ENCODE assay signal across 20 cellular contexts in genomic region chr4:83753260-83753659, GRCh38.
DNase-seq lines count a peak whose midpoint lies in the region; ATAC-seq, FAIRE-seq and TF ChIP-seq lines count a peak whose summit lies in the region.
"Had no signal": no experiment of that assay in that cellular context is flagged by ENCODE, and none has a peak within 500 bp of the region (broad histone marks: within the 10 kb centered on the region; RNA-seq: fewer than 3 reads in every experiment).

No MANE protein-coding gene starts in this region.

- no peaks in the 10 kb centered on the region for H3K27me3 ChIP-seq in HepG2 (ENCODE audit: control insufficient read depth in 1 of 2, insufficient read depth in 2 of 2, low read length in 2 of 2)
- H3K27me3 ChIP-seq in right lobe of liver = no peaks in the 10 kb centered on the region
- no peaks in the 10 kb centered on the region for H3K27me3 ChIP-seq in foreskin keratinocyte
- H3K27me3 ChIP-seq in CD8-positive, alpha-beta T cell (ENCODE audit: insufficient read depth, low read length) = no peaks in the 10 kb centered on the region

- no peaks in the 10 kb centered on the region for H3K4me1 Mint-ChIP-seq in WTC11
- no peaks in the 10 kb centered on the region for H3K4me1 Mint-ChIP-seq in type B pancreatic cell (ENCODE audit: unreplicated experiment)
- H3K4me1 Mint-ChIP-seq in stimulated activated effector memory CD8-positive, alpha-beta T cell treated with anti-CD3 and anti-CD28 coated beads, Interleukin-12 subunit alpha, Interleukin-12 subunit beta, amount 100 ng/mL, for 72 hours = no peaks in the 10 kb centered on the region
- H3K4me1 Mint-ChIP-seq in CD8-positive, alpha-beta T cell (ENCODE audit: low read depth) = no peaks in the 10 kb centered on the region
- H3K4me1 Mint-ChIP-seq: CD4-positive, CD25-positive, alpha-beta regulatory T cell had no signal

- H3K36me3 ChIP-seq in HepG2 (replicated peaks in 1 of 2; ENCODE audit: control insufficient read depth in 1 of 2, insufficient read depth in 2 of 2, low read length in 2 of 2) = no peaks in the 10 kb centered on the region
- no peaks in the 10 kb centered on the region for H3K36me3 ChIP-seq in right lobe of liver
- H3K36me3 ChIP-seq in CD8-positive, alpha-beta T cell (ENCODE audit: insufficient read depth, low read length) = no peaks in the 10 kb centered on the region
- H3K36me3 ChIP-seq: SJCRH30 had no signal

- H3K4me2 ChIP-seq in HepG2 (ENCODE audit: low read depth, low read length) = no peak overlapping the region

- H3K27ac Mint-ChIP-seq in WTC11 = no peak overlapping the region
- H3K27ac Mint-ChIP-seq in type B pancreatic cell = no peak overlapping the region
- H3K27ac Mint-ChIP-seq in stimulated activated effector memory CD8-positive, alpha-beta T cell treated with anti-CD3 and anti-CD28 coated beads, Interleukin-12 subunit alpha, Interleukin-12 subunit beta, amount 100 ng/mL, for 72 hours = no peak overlapping the region
- no peak overlapping the region for H3K27ac Mint-ChIP-seq in CD8-positive, alpha-beta T cell
- H3K27ac Mint-ChIP-seq: CD4-positive, CD25-positive, alpha-beta regulatory T cell had no signal

- intact Hi-C loops in HepG2 (cut with micrococcal nuclease; ENCODE audit: unreplicated experiment) (no loop called here), right lobe of liver (cut with DNase I) (no loop called here)
- intact Hi-C loops in CD8-positive, alpha-beta T cell (cut with DNase I, micrococcal nuclease) = no loop called here

- TF ChIP-seq RAD21 in HepG2 (CRISPR knock-in tag; IDR thresholded peaks at IDR 0.05) = no peak

- ATAC-seq in HepG2 = no peak
- no peak for ATAC-seq in right lobe of liver
- peak; percentile 69 for ATAC-seq in WTC11
- ATAC-seq in foreskin keratinocyte = no peak
- ATAC-seq in stimulated activated effector memory CD8-positive, alpha-beta T cell treated with anti-CD3 and anti-CD28 coated beads, Interleukin-12 subunit alpha, Interleukin-12 subunit beta, amount 100 ng/mL, for 72 hours = no peak
- no peak for ATAC-seq in HG02623 (IDR thresholded peaks at IDR 0.05; ENCODE audit: unreplicated experiment)
- ATAC-seq in CD8-positive, alpha-beta T cell = no peak

- TF ChIP-seq POLR2A in HepG2 (IDR thresholded peaks at IDR 0.05; ENCODE audit: insufficient read depth in 1 of 2, low read depth in 2 of 2, low read length in 2 of 2) = no peak
- no peak for TF ChIP-seq POLR2A in right lobe of liver (IDR thresholded peaks at IDR 0.05)

- H3K27ac ChIP-seq in HepG2 (ENCODE audit: extremely low read length, insufficient read depth, low read length) (no peak overlapping the region), right lobe of liver (no peak overlapping the region), foreskin keratinocyte (no peak overlapping the region)
- H3K27ac ChIP-seq in CD8-positive, alpha-beta T cell (ENCODE audit: low read depth, low read length) = no peak overlapping the region
- H3K27ac ChIP-seq: GM23248, RWPE1, SJCRH30 had no signal

- H3K9ac ChIP-seq in HepG2 (ENCODE audit: insufficient read depth, low read depth, low read length) = no peak overlapping the region
- H3K9ac ChIP-seq: GM23248 had no signal

- H3K9me3 ChIP-seq in HepG2 (ENCODE audit: low read length) (no peaks in the 10 kb centered on the region), right lobe of liver (no peaks in the 10 kb centered on the region)
- H3K9me3 ChIP-seq in CD8-positive, alpha-beta T cell (ENCODE audit: low read length) = no peaks in the 10 kb centered on the region
- H3K9me3 ChIP-seq: SJCRH30 had no signal

- FAIRE-seq in HepG2 (lab: Jason Lieb, UNC) = no peak

- CTCF ChIA-PET in HepG2 (lab: Yijun Ruan, JAX; ENCODE audit: low intra/inter-chr PET ratio, low total read pairs) (no interaction called here), WTC11 (lab: Charles Lee) (interaction anchor here (0.6 to 1.0 kb wide), 22 partner anchors 9 to 698 kb away, joined by 3 to 17 read pairs (median 3); no protein-coding TSS in a partner anchor)
- CTCF ChIA-PET in CD8-positive, alpha-beta T cell (lab: Charles Lee) = no interaction called here

- no peak for TF ChIP-seq EP300 in HepG2 (IDR thresholded peaks at IDR 0.05; ENCODE audit: low read depth in 2 of 2, low read length in 2 of 2)
- TF ChIP-seq EP300 in HepG2 (CRISPR knock-in tag; IDR thresholded peaks at IDR 0.05; ENCODE audit: borderline replicate concordance) = no peak

- TF ChIP-seq CTCF in HepG2 (CRISPR knock-in tag; IDR thresholded peaks at IDR 0.05) (no peak), right lobe of liver (IDR thresholded peaks at IDR 0.05) (no peak), WTC11 (IDR thresholded peaks at IDR 0.05) (no peak), foreskin keratinocyte (conservative IDR thresholded peaks at IDR 0.05) (peak; percentile 15), type B pancreatic cell (conservative IDR thresholded peaks at IDR 0.05) (peak; percentile 17)
- TF ChIP-seq CTCF in CD8-positive, alpha-beta T cell (IDR thresholded peaks at IDR 0.05) = no peak

- in situ Hi-C loops in HepG2 (cut with HindIII; ENCODE audit: extremely low pct_ligation_motif_present, low pct_unique_long_range_greater_than_20kb) = loop anchor here (25.0 kb wide), 1 partner anchor 509 kb away; no protein-coding TSS in a partner anchor

- no peaks in the 10 kb centered on the region for H3K36me3 Mint-ChIP-seq in WTC11
- no peaks in the 10 kb centered on the region for H3K36me3 Mint-ChIP-seq in type B pancreatic cell
- H3K36me3 Mint-ChIP-seq in stimulated activated effector memory CD8-positive, alpha-beta T cell treated with anti-CD3 and anti-CD28 coated beads, Interleukin-12 subunit alpha, Interleukin-12 subunit beta, amount 100 ng/mL, for 72 hours = no peaks in the 10 kb centered on the region
- no peaks in the 10 kb centered on the region for H3K36me3 Mint-ChIP-seq in CD8-positive, alpha-beta T cell
- H3K36me3 Mint-ChIP-seq: CD4-positive, CD25-positive, alpha-beta regulatory T cell had no signal

- no peaks in the 10 kb centered on the region for H4K20me1 ChIP-seq in HepG2 (ENCODE audit: insufficient read depth, low read length)

- no peak overlapping the region for H3K4me3 Mint-ChIP-seq in WTC11
- H3K4me3 Mint-ChIP-seq in type B pancreatic cell = no peak overlapping the region
- no peak overlapping the region for H3K4me3 Mint-ChIP-seq in stimulated activated effector memory CD8-positive, alpha-beta T cell treated with anti-CD3 and anti-CD28 coated beads, Interleukin-12 subunit alpha, Interleukin-12 subunit beta, amount 100 ng/mL, for 72 hours
- H3K4me3 Mint-ChIP-seq in CD8-positive, alpha-beta T cell = no peak overlapping the region
- H3K4me3 Mint-ChIP-seq: CD4-positive, CD25-positive, alpha-beta regulatory T cell had no signal

- H3K4me1 ChIP-seq in HepG2 (ENCODE audit: insufficient read depth, low read length) (no peaks in the 10 kb centered on the region), right lobe of liver (no peaks in the 10 kb centered on the region), foreskin keratinocyte (peaks cover 12% of the 10 kb centered on the region)
- H3K4me1 ChIP-seq in CD8-positive, alpha-beta T cell (ENCODE audit: insufficient read depth, low read length) = no peaks in the 10 kb centered on the region
- H3K4me1 ChIP-seq: SJCRH30 had no signal

- BruUV-seq in HepG2 (replicated peaks; lab: Mats Ljungman, UMichigan) = no TSS peak

- no peak overlapping the region for H2AFZ ChIP-seq in HepG2 (ENCODE audit: low read length)
- H2AFZ ChIP-seq: GM23248 had no signal

- H3K27me3 Mint-ChIP-seq in WTC11 (ENCODE audit: low read depth) (no peaks in the 10 kb centered on the region), type B pancreatic cell (peaks cover 3% of the 10 kb centered on the region)
- H3K27me3 Mint-ChIP-seq in CD8-positive, alpha-beta T cell (ENCODE audit: low read depth) = peaks cover 2% of the 10 kb centered on the region

- H3K4me3 ChIP-seq in HepG2 (replicated peaks in 1 of 3; ENCODE audit: insufficient read depth in 1 of 3, low read depth in 2 of 3, low read length in 3 of 3) (no peak overlapping the region), right lobe of liver (no peak overlapping the region)
- H3K4me3 ChIP-seq in CD8-positive, alpha-beta T cell (ENCODE audit: low read depth, low read length) = no peak overlapping the region
- H3K4me3 ChIP-seq: GM23248, SJCRH30 had no signal

- POLR2A ChIA-PET in HepG2 (lab: Yijun Ruan, JAX) (no interaction called here), WTC11 (lab: Charles Lee) (no interaction called here)
- POLR2A ChIA-PET in CD8-positive, alpha-beta T cell (lab: Charles Lee) = no interaction called here

- 0 out of 2 replicates have a peak, but pooled peaks cover 2% of the 10 kb centered on the region for H3K9me3 Mint-ChIP-seq in WTC11
- H3K9me3 Mint-ChIP-seq in type B pancreatic cell = no peaks in the 10 kb centered on the region
- H3K9me3 Mint-ChIP-seq in stimulated activated effector memory CD8-positive, alpha-beta T cell treated with anti-CD3 and anti-CD28 coated beads, Interleukin-12 subunit alpha, Interleukin-12 subunit beta, amount 100 ng/mL, for 72 hours = no peaks in the 10 kb centered on the region
- H3K9me3 Mint-ChIP-seq in CD8-positive, alpha-beta T cell = no peaks in the 10 kb centered on the region
- H3K9me3 Mint-ChIP-seq: CD4-positive, CD25-positive, alpha-beta regulatory T cell had no signal

- WGBS in HepG2 (ENCODE audit: low lambda C conversion rate) = 3% methylated on average over 2 of the region's 2 CpGs
- WGBS in right lobe of liver (ENCODE audit: insufficient coverage, low coverage, low lambda C conversion rate, missing lambda C conversion rate) = 16% methylated on average over 2 of the region's 2 CpGs

- H3K79me2 ChIP-seq in HepG2 (ENCODE audit: insufficient read depth, low read length) = no peaks in the 10 kb centered on the region

- DNase-seq in HepG2 (ENCODE audit: low spot score) (no peak), right lobe of liver (no peak), WTC11 (ENCODE audit: low spot score) (no peak), foreskin keratinocyte (no peak), type B pancreatic cell (ENCODE audit: extremely low spot score, unreplicated experiment) (no peak)
- DNase-seq in stimulated activated effector memory CD8-positive, alpha-beta T cell treated with anti-CD3 and anti-CD28 coated beads, Interleukin-12 subunit alpha, Interleukin-12 subunit beta, amount 100 ng/mL, for 72 hours (ENCODE audit: low spot score in 2 of 2) = no peak
- DNase-seq in CD8-positive, alpha-beta T cell = no peak
- DNase-seq: CD4-positive, CD25-positive, alpha-beta regulatory T cell; DND-41; GF-D8; GM23248; KG1; NCI-H1092; NCI-H345; NCI-H69; NK-92 treated with Interleukin-12 subunit alpha and Interleukin-12 subunit beta, amount 100 ng/mL, for 24 hours; OCI-M1; SJCRH30 had no signal

TF ChIP-seq in HepG2, 621 proteins besides CTCF, POLR2A, EP300 and RAD21 (continues in another document):
- TF ChIP-seq TEAD3 (CRISPR knock-in tag; optimal IDR thresholded peaks at IDR 0.05; ENCODE audit: borderline replicate concordance) = peak; percentile 27

TF ChIP-seq in WTC11, 78 proteins besides CTCF, POLR2A, EP300 and RAD21:
- peak; percentile 46; the same call in 1 of the 2 replicates for TF ChIP-seq TEAD1 (CRISPR knock-in tag; IDR thresholded peaks at IDR 0.05)
- TF ChIP-seq MAX (CRISPR knock-in tag; IDR thresholded peaks at IDR 0.05) = no peak
- peak; percentile 68; the same call in 1 of the 2 replicates for TF ChIP-seq TEAD4 (CRISPR knock-in tag; IDR thresholded peaks at IDR 0.05)

Comparison
In these comparisons a context has a peak if more than half of its experiments do, and no peak if none do; other contexts are left out.
1. CTCF ChIP-seq: peak in foreskin keratinocyte (single experiment) and type B pancreatic cell (single experiment); none in HepG2 (single experiment), right lobe of liver (0 of 4), WTC11 (single experiment) and CD8-positive, alpha-beta T cell (single experiment).